1 cellular context compared by ENCODE assay signal in the genomic region with DNA sequence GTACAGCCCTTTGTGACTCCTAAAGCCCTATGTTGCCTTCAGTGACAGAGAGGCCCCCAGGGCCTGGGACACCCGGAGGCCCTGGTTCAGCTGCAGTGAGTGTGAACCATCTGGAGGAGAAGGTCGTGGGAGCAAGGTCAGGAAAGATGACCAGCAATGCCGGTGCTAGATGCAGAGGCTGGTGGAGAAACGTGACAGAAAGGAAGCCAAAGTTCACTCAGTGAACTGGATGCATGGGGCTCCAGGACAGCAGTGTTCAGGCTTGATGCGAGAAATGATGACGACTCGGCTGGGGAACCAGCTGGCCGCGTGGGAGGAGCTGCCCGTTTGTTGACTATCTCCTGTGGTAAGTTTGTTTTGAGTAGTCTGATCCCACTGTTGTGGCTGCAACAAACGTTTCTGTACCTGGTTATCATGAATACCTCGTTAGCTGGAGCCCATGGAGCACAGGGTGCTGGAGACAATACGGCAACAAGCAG.
TF ChIP-seq lines count a peak whose summit lies in the region.

No MANE protein-coding gene starts in this region.

TF ChIP-seq in HepG2, 621 proteins besides CTCF, POLR2A, EP300 and RAD21 (continued from another document and continues in another):
- TF ChIP-seq, protein P1, sequence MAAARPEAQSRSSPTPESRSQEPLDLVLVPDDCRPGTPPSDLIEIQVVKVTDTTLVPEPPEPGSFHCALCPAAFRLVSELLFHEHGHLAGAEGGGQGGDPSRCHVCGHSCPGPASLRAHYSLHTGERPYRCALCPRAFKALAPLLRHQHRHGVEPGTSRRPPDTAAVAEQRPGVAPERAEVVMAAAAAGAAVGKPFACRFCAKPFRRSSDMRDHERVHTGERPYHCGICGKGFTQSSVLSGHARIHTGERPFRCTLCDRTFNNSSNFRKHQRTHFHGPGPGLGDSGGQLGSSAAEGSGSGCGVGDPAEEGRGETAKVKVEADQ (CRISPR knock-in tag; IDR thresholded peaks at IDR 0.05; ENCODE audit: borderline replicate concordance): no peak
- TF ChIP-seq, protein P2, sequence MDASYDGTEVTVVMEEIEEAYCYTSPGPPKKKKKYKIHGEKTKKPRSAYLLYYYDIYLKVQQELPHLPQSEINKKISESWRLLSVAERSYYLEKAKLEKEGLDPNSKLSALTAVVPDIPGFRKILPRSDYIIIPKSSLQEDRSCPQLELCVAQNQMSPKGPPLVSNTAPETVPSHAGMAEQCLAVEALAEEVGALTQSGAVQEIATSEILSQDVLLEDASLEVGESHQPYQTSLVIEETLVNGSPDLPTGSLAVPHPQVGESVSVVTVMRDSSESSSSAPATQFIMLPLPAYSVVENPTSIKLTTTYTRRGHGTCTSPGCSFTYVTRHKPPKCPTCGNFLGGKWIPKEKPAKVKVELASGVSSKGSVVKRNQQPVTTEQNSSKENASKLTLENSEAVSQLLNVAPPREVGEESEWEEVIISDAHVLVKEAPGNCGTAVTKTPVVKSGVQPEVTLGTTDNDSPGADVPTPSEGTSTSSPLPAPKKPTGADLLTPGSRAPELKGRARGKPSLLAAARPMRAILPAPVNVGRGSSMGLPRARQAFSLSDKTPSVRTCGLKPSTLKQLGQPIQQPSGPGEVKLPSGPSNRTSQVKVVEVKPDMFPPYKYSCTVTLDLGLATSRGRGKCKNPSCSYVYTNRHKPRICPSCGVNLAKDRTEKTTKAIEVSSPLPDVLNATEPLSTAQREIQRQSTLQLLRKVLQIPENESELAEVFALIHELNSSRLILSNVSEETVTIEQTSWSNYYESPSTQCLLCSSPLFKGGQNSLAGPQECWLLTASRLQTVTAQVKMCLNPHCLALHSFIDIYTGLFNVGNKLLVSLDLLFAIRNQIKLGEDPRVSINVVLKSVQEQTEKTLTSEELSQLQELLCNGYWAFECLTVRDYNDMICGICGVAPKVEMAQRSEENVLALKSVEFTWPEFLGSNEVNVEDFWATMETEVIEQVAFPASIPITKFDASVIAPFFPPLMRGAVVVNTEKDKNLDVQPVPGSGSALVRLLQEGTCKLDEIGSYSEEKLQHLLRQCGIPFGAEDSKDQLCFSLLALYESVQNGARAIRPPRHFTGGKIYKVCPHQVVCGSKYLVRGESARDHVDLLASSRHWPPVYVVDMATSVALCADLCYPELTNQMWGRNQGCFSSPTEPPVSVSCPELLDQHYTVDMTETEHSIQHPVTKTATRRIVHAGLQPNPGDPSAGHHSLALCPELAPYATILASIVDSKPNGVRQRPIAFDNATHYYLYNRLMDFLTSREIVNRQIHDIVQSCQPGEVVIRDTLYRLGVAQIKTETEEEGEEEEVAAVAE (CRISPR knock-in tag; IDR thresholded peaks at IDR 0.05; ENCODE audit: borderline replicate concordance): no peak
- TF ChIP-seq, protein P3, sequence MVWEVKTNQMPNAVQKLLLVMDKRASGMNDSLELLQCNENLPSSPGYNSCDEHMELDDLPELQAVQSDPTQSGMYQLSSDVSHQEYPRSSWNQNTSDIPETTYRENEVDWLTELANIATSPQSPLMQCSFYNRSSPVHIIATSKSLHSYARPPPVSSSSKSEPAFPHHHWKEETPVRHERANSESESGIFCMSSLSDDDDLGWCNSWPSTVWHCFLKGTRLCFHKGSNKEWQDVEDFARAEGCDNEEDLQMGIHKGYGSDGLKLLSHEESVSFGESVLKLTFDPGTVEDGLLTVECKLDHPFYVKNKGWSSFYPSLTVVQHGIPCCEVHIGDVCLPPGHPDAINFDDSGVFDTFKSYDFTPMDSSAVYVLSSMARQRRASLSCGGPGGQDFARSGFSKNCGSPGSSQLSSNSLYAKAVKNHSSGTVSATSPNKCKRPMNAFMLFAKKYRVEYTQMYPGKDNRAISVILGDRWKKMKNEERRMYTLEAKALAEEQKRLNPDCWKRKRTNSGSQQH (CRISPR knock-in tag; IDR thresholded peaks at IDR 0.05; ENCODE audit: low read depth): no peak
- TF ChIP-seq DMAP1 (CRISPR knock-in tag; IDR thresholded peaks at IDR 0.05) (peak; percentile 32; the same call in 1 of the 2 replicates), TSC22D2 (CRISPR knock-in tag; IDR thresholded peaks at IDR 0.05; ENCODE audit: borderline replicate concordance) (no peak), ZNF567 (CRISPR knock-in tag; IDR thresholded peaks at IDR 0.05; ENCODE audit: borderline replicate concordance) (no peak), ZNF605 (CRISPR knock-in tag; IDR thresholded peaks at IDR 0.05) (peak; percentile 40; the same call in 1 of the 2 replicates), ZNF136 (CRISPR knock-in tag; IDR thresholded peaks at IDR 0.05; ENCODE audit: low read depth) (no peak), ATRX (CRISPR knock-in tag; IDR thresholded peaks at IDR 0.05; ENCODE audit: borderline replicate concordance) (no peak), SATB2 (CRISPR knock-in tag; IDR thresholded peaks at IDR 0.05) (no peak), ATF7 (IDR thresholded peaks at IDR 0.05) (no peak), ATF7 (CRISPR knock-in tag; IDR thresholded peaks at IDR 0.05) (no peak), ZNF616 (CRISPR knock-in tag; IDR thresholded peaks at IDR 0.05; ENCODE audit: low read depth) (no peak), SETDB1 (CRISPR knock-in tag; IDR thresholded peaks at IDR 0.05; ENCODE audit: borderline replicate concordance) (no peak), HDAC6 (IDR thresholded peaks at IDR 0.05; ENCODE audit: low read depth, low read length) (no peak), MATR3 (CRISPR knock-in tag; IDR thresholded peaks at IDR 0.05) (no peak), ZC3H4 (CRISPR knock-in tag; IDR thresholded peaks at IDR 0.05; ENCODE audit: borderline replicate concordance) (no peak), GATA4 (IDR thresholded peaks at IDR 0.05; ENCODE audit: borderline replicate concordance, low read depth) (no peak), FOXP1 (IDR thresholded peaks at IDR 0.05) (no peak), FOXP1 (CRISPR knock-in tag; IDR thresholded peaks at IDR 0.05) (peak; percentile 50; the same call in 1 of the 2 replicates), ZFP62 (CRISPR knock-in tag; IDR thresholded peaks at IDR 0.05) (no peak), ZNF329 (CRISPR knock-in tag; IDR thresholded peaks at IDR 0.05; ENCODE audit: low read depth) (no peak), ZNF891 (CRISPR knock-in tag; IDR thresholded peaks at IDR 0.05) (no peak)
- TF ChIP-seq, protein P4, sequence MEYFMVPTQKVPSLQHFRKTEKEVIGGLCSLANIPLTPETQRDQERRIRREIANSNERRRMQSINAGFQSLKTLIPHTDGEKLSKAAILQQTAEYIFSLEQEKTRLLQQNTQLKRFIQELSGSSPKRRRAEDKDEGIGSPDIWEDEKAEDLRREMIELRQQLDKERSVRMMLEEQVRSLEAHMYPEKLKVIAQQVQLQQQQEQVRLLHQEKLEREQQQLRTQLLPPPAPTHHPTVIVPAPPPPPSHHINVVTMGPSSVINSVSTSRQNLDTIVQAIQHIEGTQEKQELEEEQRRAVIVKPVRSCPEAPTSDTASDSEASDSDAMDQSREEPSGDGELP (IDR thresholded peaks at IDR 0.05; ENCODE audit: borderline replicate concordance, low read depth): peak; percentile 94
- TF ChIP-seq, protein P5, sequence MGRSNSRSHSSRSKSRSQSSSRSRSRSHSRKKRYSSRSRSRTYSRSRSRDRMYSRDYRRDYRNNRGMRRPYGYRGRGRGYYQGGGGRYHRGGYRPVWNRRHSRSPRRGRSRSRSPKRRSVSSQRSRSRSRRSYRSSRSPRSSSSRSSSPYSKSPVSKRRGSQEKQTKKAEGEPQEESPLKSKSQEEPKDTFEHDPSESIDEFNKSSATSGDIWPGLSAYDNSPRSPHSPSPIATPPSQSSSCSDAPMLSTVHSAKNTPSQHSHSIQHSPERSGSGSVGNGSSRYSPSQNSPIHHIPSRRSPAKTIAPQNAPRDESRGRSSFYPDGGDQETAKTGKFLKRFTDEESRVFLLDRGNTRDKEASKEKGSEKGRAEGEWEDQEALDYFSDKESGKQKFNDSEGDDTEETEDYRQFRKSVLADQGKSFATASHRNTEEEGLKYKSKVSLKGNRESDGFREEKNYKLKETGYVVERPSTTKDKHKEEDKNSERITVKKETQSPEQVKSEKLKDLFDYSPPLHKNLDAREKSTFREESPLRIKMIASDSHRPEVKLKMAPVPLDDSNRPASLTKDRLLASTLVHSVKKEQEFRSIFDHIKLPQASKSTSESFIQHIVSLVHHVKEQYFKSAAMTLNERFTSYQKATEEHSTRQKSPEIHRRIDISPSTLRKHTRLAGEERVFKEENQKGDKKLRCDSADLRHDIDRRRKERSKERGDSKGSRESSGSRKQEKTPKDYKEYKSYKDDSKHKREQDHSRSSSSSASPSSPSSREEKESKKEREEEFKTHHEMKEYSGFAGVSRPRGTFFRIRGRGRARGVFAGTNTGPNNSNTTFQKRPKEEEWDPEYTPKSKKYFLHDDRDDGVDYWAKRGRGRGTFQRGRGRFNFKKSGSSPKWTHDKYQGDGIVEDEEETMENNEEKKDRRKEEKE (IDR thresholded peaks at IDR 0.05): no peak
- TF ChIP-seq, protein P6, sequence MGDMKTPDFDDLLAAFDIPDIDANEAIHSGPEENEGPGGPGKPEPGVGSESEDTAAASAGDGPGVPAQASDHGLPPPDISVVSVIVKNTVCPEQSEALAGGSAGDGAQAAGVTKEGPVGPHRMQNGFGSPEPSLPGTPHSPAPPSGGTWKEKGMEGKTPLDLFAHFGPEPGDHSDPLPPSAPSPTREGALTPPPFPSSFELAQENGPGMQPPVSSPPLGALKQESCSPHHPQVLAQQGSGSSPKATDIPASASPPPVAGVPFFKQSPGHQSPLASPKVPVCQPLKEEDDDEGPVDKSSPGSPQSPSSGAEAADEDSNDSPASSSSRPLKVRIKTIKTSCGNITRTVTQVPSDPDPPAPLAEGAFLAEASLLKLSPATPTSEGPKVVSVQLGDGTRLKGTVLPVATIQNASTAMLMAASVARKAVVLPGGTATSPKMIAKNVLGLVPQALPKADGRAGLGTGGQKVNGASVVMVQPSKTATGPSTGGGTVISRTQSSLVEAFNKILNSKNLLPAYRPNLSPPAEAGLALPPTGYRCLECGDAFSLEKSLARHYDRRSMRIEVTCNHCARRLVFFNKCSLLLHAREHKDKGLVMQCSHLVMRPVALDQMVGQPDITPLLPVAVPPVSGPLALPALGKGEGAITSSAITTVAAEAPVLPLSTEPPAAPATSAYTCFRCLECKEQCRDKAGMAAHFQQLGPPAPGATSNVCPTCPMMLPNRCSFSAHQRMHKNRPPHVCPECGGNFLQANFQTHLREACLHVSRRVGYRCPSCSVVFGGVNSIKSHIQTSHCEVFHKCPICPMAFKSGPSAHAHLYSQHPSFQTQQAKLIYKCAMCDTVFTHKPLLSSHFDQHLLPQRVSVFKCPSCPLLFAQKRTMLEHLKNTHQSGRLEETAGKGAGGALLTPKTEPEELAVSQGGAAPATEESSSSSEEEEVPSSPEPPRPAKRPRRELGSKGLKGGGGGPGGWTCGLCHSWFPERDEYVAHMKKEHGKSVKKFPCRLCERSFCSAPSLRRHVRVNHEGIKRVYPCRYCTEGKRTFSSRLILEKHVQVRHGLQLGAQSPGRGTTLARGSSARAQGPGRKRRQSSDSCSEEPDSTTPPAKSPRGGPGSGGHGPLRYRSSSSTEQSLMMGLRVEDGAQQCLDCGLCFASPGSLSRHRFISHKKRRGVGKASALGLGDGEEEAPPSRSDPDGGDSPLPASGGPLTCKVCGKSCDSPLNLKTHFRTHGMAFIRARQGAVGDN (CRISPR knock-in tag; IDR thresholded peaks at IDR 0.05): peak; percentile 57
- TF ChIP-seq, protein P7, sequence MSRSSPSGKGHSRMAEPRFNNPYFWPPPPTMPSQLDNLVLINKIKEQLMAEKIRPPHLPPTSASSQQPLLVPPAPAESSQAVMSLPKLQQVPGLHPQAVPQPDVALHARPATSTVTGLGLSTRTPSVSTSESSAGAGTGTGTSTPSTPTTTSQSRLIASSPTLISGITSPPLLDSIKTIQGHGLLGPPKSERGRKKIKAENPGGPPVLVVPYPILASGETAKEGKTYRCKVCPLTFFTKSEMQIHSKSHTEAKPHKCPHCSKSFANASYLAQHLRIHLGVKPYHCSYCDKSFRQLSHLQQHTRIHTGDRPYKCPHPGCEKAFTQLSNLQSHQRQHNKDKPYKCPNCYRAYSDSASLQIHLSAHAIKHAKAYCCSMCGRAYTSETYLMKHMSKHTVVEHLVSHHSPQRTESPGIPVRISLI (CRISPR knock-in tag; IDR thresholded peaks at IDR 0.05; ENCODE audit: borderline replicate concordance): no peak
- TF ChIP-seq, protein P8, sequence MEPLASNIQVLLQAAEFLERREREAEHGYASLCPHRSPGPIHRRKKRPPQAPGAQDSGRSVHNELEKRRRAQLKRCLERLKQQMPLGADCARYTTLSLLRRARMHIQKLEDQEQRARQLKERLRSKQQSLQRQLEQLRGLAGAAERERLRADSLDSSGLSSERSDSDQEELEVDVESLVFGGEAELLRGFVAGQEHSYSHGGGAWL (CRISPR knock-in tag; IDR thresholded peaks at IDR 0.05): no peak
- TF ChIP-seq, protein P9, sequence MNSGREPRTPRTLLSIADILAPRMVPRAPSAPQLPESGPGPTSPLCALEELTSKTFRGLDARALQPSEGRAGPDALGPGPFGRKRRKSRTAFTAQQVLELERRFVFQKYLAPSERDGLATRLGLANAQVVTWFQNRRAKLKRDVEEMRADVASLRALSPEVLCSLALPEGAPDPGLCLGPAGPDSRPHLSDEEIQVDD (CRISPR knock-in tag; IDR thresholded peaks at IDR 0.05; ENCODE audit: borderline replicate concordance): no peak
- TF ChIP-seq, protein P10, sequence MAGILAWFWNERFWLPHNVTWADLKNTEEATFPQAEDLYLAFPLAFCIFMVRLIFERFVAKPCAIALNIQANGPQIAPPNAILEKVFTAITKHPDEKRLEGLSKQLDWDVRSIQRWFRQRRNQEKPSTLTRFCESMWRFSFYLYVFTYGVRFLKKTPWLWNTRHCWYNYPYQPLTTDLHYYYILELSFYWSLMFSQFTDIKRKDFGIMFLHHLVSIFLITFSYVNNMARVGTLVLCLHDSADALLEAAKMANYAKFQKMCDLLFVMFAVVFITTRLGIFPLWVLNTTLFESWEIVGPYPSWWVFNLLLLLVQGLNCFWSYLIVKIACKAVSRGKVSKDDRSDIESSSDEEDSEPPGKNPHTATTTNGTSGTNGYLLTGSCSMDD (CRISPR knock-in tag; IDR thresholded peaks at IDR 0.05): no peak
- TF ChIP-seq, protein P11, sequence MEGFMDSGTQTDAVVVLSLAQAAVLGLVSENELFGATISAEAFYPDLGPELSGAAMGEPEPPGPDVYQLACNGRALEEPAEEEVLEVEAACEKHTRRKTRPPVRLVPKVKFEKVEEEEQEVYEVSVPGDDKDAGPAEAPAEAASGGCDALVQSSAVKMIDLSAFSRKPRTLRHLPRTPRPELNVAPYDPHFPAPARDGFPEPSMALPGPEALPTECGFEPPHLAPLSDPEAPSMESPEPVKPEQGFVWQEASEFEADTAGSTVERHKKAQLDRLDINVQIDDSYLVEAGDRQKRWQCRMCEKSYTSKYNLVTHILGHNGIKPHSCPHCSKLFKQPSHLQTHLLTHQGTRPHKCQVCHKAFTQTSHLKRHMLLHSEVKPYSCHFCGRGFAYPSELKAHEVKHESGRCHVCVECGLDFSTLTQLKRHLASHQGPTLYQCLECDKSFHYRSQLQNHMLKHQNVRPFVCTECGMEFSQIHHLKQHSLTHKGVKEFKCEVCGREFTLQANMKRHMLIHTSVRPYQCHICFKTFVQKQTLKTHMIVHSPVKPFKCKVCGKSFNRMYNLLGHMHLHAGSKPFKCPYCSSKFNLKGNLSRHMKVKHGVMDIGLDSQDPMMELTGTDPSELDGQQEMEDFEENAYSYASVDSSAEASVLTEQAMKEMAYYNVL (CRISPR knock-in tag; IDR thresholded peaks at IDR 0.05; ENCODE audit: borderline replicate concordance): peak; percentile 36; the same call in 1 of the 2 replicates
- TF ChIP-seq, protein P12, sequence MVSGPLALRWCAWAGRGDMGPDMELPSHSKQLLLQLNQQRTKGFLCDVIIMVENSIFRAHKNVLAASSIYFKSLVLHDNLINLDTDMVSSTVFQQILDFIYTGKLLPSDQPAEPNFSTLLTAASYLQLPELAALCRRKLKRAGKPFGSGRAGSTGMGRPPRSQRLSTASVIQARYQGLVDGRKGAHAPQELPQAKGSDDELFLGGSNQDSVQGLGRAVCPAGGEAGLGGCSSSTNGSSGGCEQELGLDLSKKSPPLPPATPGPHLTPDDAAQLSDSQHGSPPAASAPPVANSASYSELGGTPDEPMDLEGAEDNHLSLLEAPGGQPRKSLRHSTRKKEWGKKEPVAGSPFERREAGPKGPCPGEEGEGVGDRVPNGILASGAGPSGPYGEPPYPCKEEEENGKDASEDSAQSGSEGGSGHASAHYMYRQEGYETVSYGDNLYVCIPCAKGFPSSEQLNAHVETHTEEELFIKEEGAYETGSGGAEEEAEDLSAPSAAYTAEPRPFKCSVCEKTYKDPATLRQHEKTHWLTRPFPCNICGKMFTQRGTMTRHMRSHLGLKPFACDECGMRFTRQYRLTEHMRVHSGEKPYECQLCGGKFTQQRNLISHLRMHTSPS (CRISPR knock-in tag; IDR thresholded peaks at IDR 0.05; ENCODE audit: low read depth): no peak
